ENCODE assay signal across 20 cellular contexts in the genomic region with DNA sequence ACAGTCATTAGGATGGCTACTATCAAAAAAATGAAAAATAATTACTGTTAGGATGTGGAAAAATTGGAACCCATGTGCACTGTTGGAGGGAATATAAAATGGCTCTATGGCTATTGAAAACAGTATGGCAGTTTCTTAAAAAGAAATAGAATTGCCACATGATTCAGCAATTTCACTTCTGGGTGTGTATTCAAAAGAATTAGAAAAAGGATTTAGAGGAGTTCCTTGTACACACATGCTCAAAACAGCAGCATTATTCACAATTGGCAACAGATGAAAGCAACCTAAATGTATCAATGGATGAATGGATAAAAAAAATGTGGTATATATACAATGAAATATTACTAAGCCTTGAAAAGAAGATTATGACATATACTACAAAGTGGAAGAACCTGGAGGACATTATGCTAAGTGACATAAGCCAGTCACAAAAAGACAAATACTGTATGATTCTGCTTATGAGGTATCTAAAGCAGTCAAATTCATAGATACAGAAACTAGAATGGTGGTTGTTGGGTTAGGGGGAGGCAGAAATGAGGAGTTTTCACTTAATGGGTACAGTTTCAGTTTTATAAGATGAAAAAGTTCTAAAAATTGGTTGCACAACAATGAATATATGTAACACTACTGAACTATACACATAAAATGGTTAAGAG.
DNase-seq lines count a peak whose midpoint lies in the region; ATAC-seq, FAIRE-seq and TF ChIP-seq lines count a peak whose summit lies in the region.
"Had no signal": no experiment of that assay in that cellular context is flagged by ENCODE, and none has a peak within 500 bp of the region (broad histone marks: within the 10 kb centered on the region; RNA-seq: fewer than 3 reads in every experiment).

No MANE protein-coding gene starts in this region.

- TF ChIP-seq CTCF in mesothelial cell of epicardium (IDR thresholded peaks at IDR 0.05; ENCODE audit: unreplicated experiment) = no peak

- H3K27ac Mint-ChIP-seq in activated T-helper 17 cell treated with anti-CD3 and anti-CD28 coated beads, Interleukin-2, amount 50 U/mL, for 72 hours = no peak overlapping the region
- no peak overlapping the region for H3K27ac Mint-ChIP-seq in mesothelial cell of epicardium

- FAIRE-seq in HTR-8/SVneo (lab: Jason Lieb, UNC) = no peak

- H3K4me3 Mint-ChIP-seq in activated T-helper 17 cell treated with anti-CD3 and anti-CD28 coated beads, Interleukin-2, amount 50 U/mL, for 72 hours = no peak overlapping the region
- H3K4me3 Mint-ChIP-seq in mesothelial cell of epicardium = no peak overlapping the region

- H3K27me3 Mint-ChIP-seq in activated T-helper 17 cell treated with anti-CD3 and anti-CD28 coated beads, Interleukin-2, amount 50 U/mL, for 72 hours = no peaks in the 10 kb centered on the region
- H3K27me3 Mint-ChIP-seq in mesothelial cell of epicardium (ENCODE audit: low read depth) = no peaks in the 10 kb centered on the region

- H3K9me3 ChIP-seq in SJCRH30 (replicated peaks) = no peaks in the 10 kb centered on the region
- H3K9me3 ChIP-seq: neutrophil, vagina had no signal

- no peak overlapping the region for H3K4me3 ChIP-seq in SJCRH30
- H3K4me3 ChIP-seq: vagina had no signal

- ATAC-seq in GM18499 (IDR thresholded peaks at IDR 0.05; ENCODE audit: insufficient read depth, unreplicated experiment) = peak; percentile 75
- ATAC-seq in GM19351 (IDR thresholded peaks at IDR 0.05; ENCODE audit: unreplicated experiment) = peak; percentile 72
- peak; percentile 79 for ATAC-seq in HG03064 (IDR thresholded peaks at IDR 0.05; ENCODE audit: low read depth, unreplicated experiment)
- peak; percentile 52 for ATAC-seq in activated T-helper 17 cell treated with anti-CD3 and anti-CD28 coated beads, Interleukin-2, amount 50 U/mL, for 72 hours (replicated peaks)
- ATAC-seq: activated CD4-positive, CD25-positive, alpha-beta regulatory T cell treated with anti-CD3 and anti-CD28 coated beads, Interleukin-2, amount 50 U/mL, for 24 hours; left lobe of liver had no signal

- no peaks in the 10 kb centered on the region for H3K27me3 ChIP-seq in SJCRH30
- H3K27me3 ChIP-seq: neutrophil, vagina had no signal

- H3K9me3 Mint-ChIP-seq in activated T-helper 17 cell treated with anti-CD3 and anti-CD28 coated beads, Interleukin-2, amount 50 U/mL, for 72 hours = peaks cover 3% of the 10 kb centered on the region
- peaks cover 21% of the 10 kb centered on the region for H3K9me3 Mint-ChIP-seq in mesothelial cell of epicardium

- no peaks in the 10 kb centered on the region for H3K4me1 Mint-ChIP-seq in activated T-helper 17 cell treated with anti-CD3 and anti-CD28 coated beads, Interleukin-2, amount 50 U/mL, for 72 hours
- peaks cover 11% of the 10 kb centered on the region for H3K4me1 Mint-ChIP-seq in mesothelial cell of epicardium

- H3K27ac ChIP-seq in SJCRH30 = no peak overlapping the region
- H3K27ac ChIP-seq: neutrophil, vagina had no signal

- no peaks in the 10 kb centered on the region for H3K4me1 ChIP-seq in SJCRH30
- H3K4me1 ChIP-seq: vagina had no signal

- no peaks in the 10 kb centered on the region for H3K36me3 Mint-ChIP-seq in activated T-helper 17 cell treated with anti-CD3 and anti-CD28 coated beads, Interleukin-2, amount 50 U/mL, for 72 hours (ENCODE audit: low read depth)
- peaks cover 22% of the 10 kb centered on the region for H3K36me3 Mint-ChIP-seq in mesothelial cell of epicardium

- H3K36me3 ChIP-seq in SJCRH30 = no peaks in the 10 kb centered on the region
- H3K36me3 ChIP-seq: neutrophil, vagina had no signal

- DNase-seq in HTR-8/SVneo (ENCODE audit: insufficient read length, low spot score) (no peak), mesothelial cell of epicardium (ENCODE audit: low spot score in 2 of 2, unreplicated experiment in 2 of 2) (no peak), SJCRH30 (no peak), NCI-H2171 (lab: John Stamatoyannopoulos, UW) (no peak)
- DNase-seq: activated naive CD4-positive, alpha-beta T cell; anterior cingulate cortex; cerebellar nuclear complex; hypothalamus; NCI-H1436; NCI-H226; Right ventricle myocardium superior; stimulated activated CD4-positive, alpha-beta T cell treated with anti-CD3 and anti-CD28 coated beads, Interleukin-15, amount 100 ng/mL, for 24 hours had no signal
